In the genomic region with DNA sequence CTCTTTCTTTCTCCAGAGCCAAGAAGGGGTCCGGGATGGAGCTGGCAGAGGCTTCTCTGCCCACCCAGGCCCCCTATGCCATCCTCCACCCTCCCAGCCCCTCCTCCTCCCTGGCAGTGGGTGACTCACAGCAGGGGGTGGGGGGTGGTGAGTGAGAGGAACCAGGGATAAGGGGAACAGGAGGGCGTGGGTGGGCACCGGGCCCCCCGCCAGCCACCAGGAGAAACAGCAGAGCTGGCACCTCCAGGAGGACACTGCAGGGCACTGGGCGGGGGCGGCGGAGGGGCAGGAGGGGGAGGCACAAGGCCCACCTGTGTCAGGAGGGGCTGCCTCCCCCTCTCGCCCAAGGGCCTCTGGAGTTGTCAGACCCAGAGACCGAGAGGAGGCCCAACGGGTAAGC, we compare ENCODE assay signal across 18 cellular contexts. TPM values are rescaled to one million over a fixed set of nuclear protein-coding genes. Genes with fewer than 3 reads are reported as not detected.
"Had no signal": no experiment of that assay in that cellular context is flagged by ENCODE, and none has a peak within 500 bp of the region (broad histone marks: within the 10 kb centered on the region; RNA-seq: fewer than 3 reads in every experiment).

No MANE protein-coding gene starts in this region.

- H3K36me3 ChIP-seq: colonic mucosa, esophagus muscularis mucosa, gastroesophageal sphincter, heart left ventricle, spleen, tibial nerve had no signal

- DNase-seq: activated gamma-delta T cell treated with Interleukin-2 at 50 U/mL for 16 hours; activated T-cell treated with anti-CD3 and anti-CD28 coated beads, Interleukin-2, amount 50 U/mL, for 1 hour; aorta; central memory CD4-positive, alpha-beta T cell; colonic mucosa; heart left ventricle; naive thymus-derived CD4-positive, alpha-beta T cell; spleen; stimulated activated CD4-positive, alpha-beta T cell treated with anti-CD3 and anti-CD28 coated beads, Interleukin-4, amount 100 ng/mL, for 1 hour; stimulated activated naive CD4-positive, alpha-beta T cell; T-helper 1 cell had no signal

- H3K4me3 ChIP-seq: colonic mucosa, esophagus muscularis mucosa, gastroesophageal sphincter, heart left ventricle, spleen, tibial nerve had no signal

- H3K4me1 ChIP-seq: colonic mucosa, gastroesophageal sphincter, spleen, tibial nerve had no signal

- ATAC-seq: gastroesophageal sphincter; left lobe of liver; naive thymus-derived CD4-positive, alpha-beta T cell had no signal

- H3K27ac ChIP-seq: colonic mucosa, esophagus muscularis mucosa, gastroesophageal sphincter, spleen had no signal

- H3K9me3 ChIP-seq: colonic mucosa, esophagus muscularis mucosa, gastroesophageal sphincter, heart left ventricle, spleen, tibial nerve had no signal

- FAIRE-seq: keratinocyte, TTC549 had no signal

- H3K27me3 ChIP-seq: colonic mucosa, heart left ventricle had no signal

RNA-seq across cellular contexts. Expression of a gene that starts 56.0 kb away (rescaled TPM):
- total RNA-seq: osteoblast had no signal
